ENCODE assay signal across 7 cellular contexts in genomic region chr16:1719559-1720229, GRCh38. TPM values are rescaled to one million over a fixed set of nuclear protein-coding genes. Genes with fewer than 3 reads are reported as not detected.
DNase-seq lines count a peak whose midpoint lies in the region; ATAC-seq and TF ChIP-seq lines count a peak whose summit lies in the region.
"Not testable (repeated sequence)": the region's sequence is repeated elsewhere in the genome, so short reads cannot be mapped to it uniquely, and the experiment has no call there.

No MANE protein-coding gene starts in this region.

- H3K36me3 Mint-ChIP-seq in Calu3 (ENCODE audit: insufficient read depth, unreplicated experiment) = peaks cover 37% of the 10 kb centered on the region
- not testable (repeated sequence) for H3K36me3 Mint-ChIP-seq in IgD-negative memory B cell; activated T-cell treated with anti-CD3 and anti-CD28 coated beads, Interleukin-2, amount 50 U/mL, for 72 hours (ENCODE audit: insufficient read depth in 2 of 2); naive thymus-derived CD8-positive, alpha-beta T cell

- TF ChIP-seq POLR2A in Peyer's patch (IDR thresholded peaks at IDR 0.05) = not testable (repeated sequence)

- H3K4me3 Mint-ChIP-seq in Calu3 (ENCODE audit: low read depth, unreplicated experiment); activated T-cell treated with anti-CD3 and anti-CD28 coated beads, Interleukin-2, amount 50 U/mL, for 72 hours: not testable (repeated sequence)
- H3K4me3 Mint-ChIP-seq in IgD-negative memory B cell = peak overlapping the region; percentile 23 to 70 (median 46)
- H3K4me3 Mint-ChIP-seq in naive thymus-derived CD8-positive, alpha-beta T cell = peak overlapping the region in 7 of 10 donors; percentile 9 to 40 (median 30)

- not testable (repeated sequence) for ATAC-seq in activated T-cell treated with anti-CD3 and anti-CD28 coated beads, Interleukin-2, amount 50 U/mL, for 72 hours (replicated peaks in 1 of 2)
- ATAC-seq in naive thymus-derived CD8-positive, alpha-beta T cell = peak; percentile 30 to 67

- intact Hi-C loops in Calu3 (cut with micrococcal nuclease; ENCODE audit: unreplicated experiment) = not testable (repeated sequence)

- BruUV-seq in Calu3 (replicated peaks; lab: Mats Ljungman, UMichigan) = not testable (repeated sequence)

- H3K27ac Mint-ChIP-seq in Calu3 (ENCODE audit: unreplicated experiment) = peak overlapping the region; percentile 40
- H3K27ac Mint-ChIP-seq in IgD-negative memory B cell = peak overlapping the region; percentile 88 to 95 (median 88)
- peak overlapping the region; percentile 24 for H3K27ac Mint-ChIP-seq in activated T-cell treated with anti-CD3 and anti-CD28 coated beads, Interleukin-2, amount 50 U/mL, for 72 hours
- H3K27ac Mint-ChIP-seq in naive thymus-derived CD8-positive, alpha-beta T cell = peak overlapping the region; percentile 27 to 88 (median 77)

- H3K27me3 ChIP-seq in Peyer's patch = not testable (repeated sequence)

- CTCF ChIA-PET in Calu3 (lab: Charles Lee) = not testable (repeated sequence)

- H3K9me3 ChIP-seq in Peyer's patch = not testable (repeated sequence)

- not testable (repeated sequence) for DNase-seq in Calu3; activated T-cell treated with anti-CD3 and anti-CD28 coated beads, Interleukin-2, amount 50 U/mL, for 72 hours
- DNase-seq in NCI-H2196 (lab: John Stamatoyannopoulos, UW; ENCODE audit: unreplicated experiment) (peak; percentile 72), Peyer's patch (peak in 2 of 3 donors; percentile 67 to 69), germinal center (ENCODE audit: low spot score) (peak; percentile 42)
- peak in 3 of 10 donors; percentile 16 to 28 (median 21) for DNase-seq in naive thymus-derived CD8-positive, alpha-beta T cell

- peaks cover 3 to 34% (median 23%) of the 10 kb centered on the region in 4 donors for H3K4me1 ChIP-seq in Peyer's patch

- not testable (repeated sequence) for H3K9me3 Mint-ChIP-seq in Calu3 (ENCODE audit: low read depth, unreplicated experiment); IgD-negative memory B cell; activated T-cell treated with anti-CD3 and anti-CD28 coated beads, Interleukin-2, amount 50 U/mL, for 72 hours; naive thymus-derived CD8-positive, alpha-beta T cell

- H3K36me3 ChIP-seq in Peyer's patch = not testable (repeated sequence)

- not testable (repeated sequence) for H3K4me3 ChIP-seq in Peyer's patch

- peak overlapping the region in 1 of 4 donors; percentile 69 for H3K27ac ChIP-seq in Peyer's patch

- peaks cover 46% of the 10 kb centered on the region for H3K4me1 Mint-ChIP-seq in Calu3 (ENCODE audit: low read depth, unreplicated experiment)
- peaks cover 39 to 49% (median 42%) of the 10 kb centered on the region in 3 donors for H3K4me1 Mint-ChIP-seq in IgD-negative memory B cell
- H3K4me1 Mint-ChIP-seq in activated T-cell treated with anti-CD3 and anti-CD28 coated beads, Interleukin-2, amount 50 U/mL, for 72 hours (ENCODE audit: low read depth) = peaks cover 37% of the 10 kb centered on the region
- H3K4me1 Mint-ChIP-seq in naive thymus-derived CD8-positive, alpha-beta T cell = peaks cover 13 to 58% (median 45%) of the 10 kb centered on the region in 4 donors

- TF ChIP-seq CTCF in Calu3 (IDR thresholded peaks at IDR 0.05; ENCODE audit: unreplicated experiment); Peyer's patch (IDR thresholded peaks at IDR 0.05): not testable (repeated sequence)

- POLR2A ChIA-PET in naive thymus-derived CD8-positive, alpha-beta T cell (lab: Charles Lee) = interaction anchor here (0.7 to 1.3 kb wide), 2 partner anchors 11 to 369 kb away, joined by 3 to 5 read pairs; no protein-coding TSS in a partner anchor

- H3K27me3 Mint-ChIP-seq in Calu3 (ENCODE audit: unreplicated experiment); IgD-negative memory B cell; activated T-cell treated with anti-CD3 and anti-CD28 coated beads, Interleukin-2, amount 50 U/mL, for 72 hours (ENCODE audit: low read depth); naive thymus-derived CD8-positive, alpha-beta T cell: not testable (repeated sequence)

RNA-seq across cellular contexts. Expression of gene MAPK8IP3, which starts 13.7 kb away (rescaled TPM):
- total RNA-seq in Calu3 (2022) (104 and 110 TPM in 2 replicates), Peyer's patch (100 to 1,000 TPM in 3 of 4 donors, 10 to 100 TPM in 1; 78.1 to 456 (median 193) TPM)
- 5.9 TPM for polyA plus RNA-seq in IgD-negative memory B cell
- 100 to 1,000 TPM in 1 of 2 donors, 10 to 100 TPM in 1; 92.7 to 118 TPM for total RNA-seq in activated T-cell treated with anti-CD3 and anti-CD28 coated beads, Interleukin-2, amount 50 U/mL, for 72 hours
- 100 to 1,000 TPM; 315 to 342 TPM for total RNA-seq in naive thymus-derived CD8-positive, alpha-beta T cell
- 1 to 10 TPM in 2 of 3 donors, under 1 TPM in 1; 0.87 to 2.8 (median 2.5) TPM for polyA plus RNA-seq in naive thymus-derived CD8-positive, alpha-beta T cell

RNA-seq across cellular contexts. Expression of gene JPT2, which starts 41.6 kb away (rescaled TPM):
- total RNA-seq in Calu3 (2022) (167 and 185 TPM in 2 replicates), Peyer's patch (10 to 100 TPM; 22.7 to 32.3 (median 25.0) TPM)
- 10.8 TPM for polyA plus RNA-seq in IgD-negative memory B cell
- 10 to 100 TPM; 54.1 to 62.7 TPM for total RNA-seq in activated T-cell treated with anti-CD3 and anti-CD28 coated beads, Interleukin-2, amount 50 U/mL, for 72 hours
- 10 to 100 TPM; 28.0 to 36.2 TPM for total RNA-seq in naive thymus-derived CD8-positive, alpha-beta T cell
- polyA plus RNA-seq in naive thymus-derived CD8-positive, alpha-beta T cell = 10 to 100 TPM in 1 of 3 donors, 1 to 10 TPM in 2; 9.1 to 10.3 (median 9.8) TPM

RNA-seq across cellular contexts. Expression of gene NME3, which starts 51.6 kb away (rescaled TPM):
- total RNA-seq in Calu3 (2022) (64.3 and 73.1 TPM in 2 replicates), Peyer's patch (100 to 1,000 TPM in 3 of 4 donors, 10 to 100 TPM in 1; 69.3 to 150 (median 126) TPM)
- 66.1 TPM for polyA plus RNA-seq in IgD-negative memory B cell
- total RNA-seq in activated T-cell treated with anti-CD3 and anti-CD28 coated beads, Interleukin-2, amount 50 U/mL, for 72 hours = 10 to 100 TPM; 55.0 to 56.1 TPM
- total RNA-seq in naive thymus-derived CD8-positive, alpha-beta T cell = 10 to 100 TPM; 70.6 to 79.9 TPM
- 10 to 100 TPM; 60.0 to 84.2 (median 62.9) TPM for polyA plus RNA-seq in naive thymus-derived CD8-positive, alpha-beta T cell

RNA-seq across cellular contexts. Expression of gene EME2, which starts 52.9 kb away (rescaled TPM):
- total RNA-seq in Calu3 (2022) (30.8 and 42.2 TPM in 2 replicates), Peyer's patch (10 to 100 TPM; 54.6 to 99.9 (median 67.0) TPM)
- 1.5 TPM for polyA plus RNA-seq in IgD-negative memory B cell
- 10 to 100 TPM; 14.4 to 18.6 TPM for total RNA-seq in activated T-cell treated with anti-CD3 and anti-CD28 coated beads, Interleukin-2, amount 50 U/mL, for 72 hours
- 10 to 100 TPM; 28.4 to 31.5 TPM for total RNA-seq in naive thymus-derived CD8-positive, alpha-beta T cell
- polyA plus RNA-seq in naive thymus-derived CD8-positive, alpha-beta T cell = 1 to 10 TPM in 2 of 3 donors, under 1 TPM in 1; 0.35 to 1.6 (median 1.1) TPM

RNA-seq across cellular contexts. Expression of gene MRPS34, which starts 53.2 kb away (rescaled TPM):
- 128 and 135 TPM in 2 replicates for total RNA-seq in Calu3 (2022)
- polyA plus RNA-seq in IgD-negative memory B cell = 156 TPM
- 100 to 1,000 TPM in 1 of 4 donors, 10 to 100 TPM in 3; 67.6 to 114 (median 82.3) TPM for total RNA-seq in Peyer's patch
- 100 to 1,000 TPM in 1 of 2 donors, 10 to 100 TPM in 1; 86.0 to 123 TPM for total RNA-seq in activated T-cell treated with anti-CD3 and anti-CD28 coated beads, Interleukin-2, amount 50 U/mL, for 72 hours
- 10 to 100 TPM; 53.1 to 55.9 TPM for total RNA-seq in naive thymus-derived CD8-positive, alpha-beta T cell
- polyA plus RNA-seq in naive thymus-derived CD8-positive, alpha-beta T cell = 100 to 1,000 TPM; 113 to 145 (median 133) TPM

Comparison
In these comparisons a context has a peak if more than half of its experiments do, and no peak if none do; other contexts are left out.
1. H3K27ac Mint-ChIP-seq: peak in every context shown above with its lines; median percentile 88 in IgD-negative memory B cell; 77 in naive thymus-derived CD8-positive, alpha-beta T cell; 40 in Calu3; 24 in activated T-cell treated with anti-CD3 and anti-CD28 coated beads, Interleukin-2, amount 50 U/mL, for 72 hours.